Comparison of ENCODE assay signal across 11 cellular contexts in the genomic region with DNA sequence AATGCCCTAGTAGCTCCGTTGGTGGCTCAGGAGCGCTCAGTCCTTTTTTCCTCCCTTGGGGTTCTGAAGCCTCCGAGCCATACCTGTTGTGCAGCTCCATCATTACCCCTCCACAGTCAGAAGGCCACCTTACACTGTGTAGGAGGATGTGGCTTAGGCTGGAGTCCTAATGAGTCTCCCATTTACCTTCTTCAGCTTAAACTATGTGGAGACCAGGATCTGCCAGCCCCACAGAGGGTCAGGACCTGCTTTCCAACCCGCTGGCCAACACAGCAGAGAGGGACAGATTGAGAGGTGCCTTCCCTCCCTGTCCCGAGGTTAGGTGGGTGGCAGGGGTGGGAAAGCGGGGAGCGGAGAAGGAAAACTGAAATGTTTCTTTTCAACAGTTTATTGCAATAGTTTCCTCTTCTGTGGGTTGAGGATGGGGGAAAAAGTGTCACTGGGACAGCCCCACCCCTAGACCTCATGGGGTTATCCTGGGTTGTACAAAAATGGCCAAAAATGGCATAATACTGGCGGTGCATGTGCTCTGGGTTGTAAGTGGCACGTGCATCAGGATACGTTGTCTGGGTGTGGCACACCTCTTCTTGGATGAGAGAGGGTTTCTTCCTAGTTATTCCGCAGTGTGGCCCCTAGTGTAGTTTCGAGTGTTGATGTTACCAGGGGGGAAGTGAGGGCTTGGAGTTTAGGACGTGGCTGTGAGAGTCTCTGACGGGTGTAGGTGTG. TPM values are rescaled to one million over a fixed set of nuclear protein-coding genes. Genes with fewer than 3 reads are reported as not detected.
DNase-seq lines count a peak whose midpoint lies in the region; ATAC-seq and TF ChIP-seq lines count a peak whose summit lies in the region.
"Had no signal": no experiment of that assay in that cellular context is flagged by ENCODE, and none has a peak within 500 bp of the region (broad histone marks: within the 10 kb centered on the region; RNA-seq: fewer than 3 reads in every experiment).

No MANE protein-coding gene starts in this region.

- H3K4me3 Mint-ChIP-seq in activated CD4-positive, alpha-beta memory T cell treated with anti-CD3 and anti-CD28 coated beads for 36 hours = peak overlapping the region; percentile 40

- no peaks in the 10 kb centered on the region for H3K27me3 Mint-ChIP-seq in activated CD4-positive, alpha-beta memory T cell treated with anti-CD3 and anti-CD28 coated beads for 36 hours

- peaks cover 91% of the 10 kb centered on the region for H3K4me1 Mint-ChIP-seq in activated CD4-positive, alpha-beta memory T cell treated with anti-CD3 and anti-CD28 coated beads for 36 hours (ENCODE audit: low read depth)

- no peaks in the 10 kb centered on the region for H3K9me3 Mint-ChIP-seq in activated CD4-positive, alpha-beta memory T cell treated with anti-CD3 and anti-CD28 coated beads for 36 hours

- H3K27ac Mint-ChIP-seq in activated CD4-positive, alpha-beta memory T cell treated with anti-CD3 and anti-CD28 coated beads for 36 hours = peak overlapping the region; percentile 89

- H3K36me3 Mint-ChIP-seq in activated CD4-positive, alpha-beta memory T cell treated with anti-CD3 and anti-CD28 coated beads for 36 hours = peaks cover 24% of the 10 kb centered on the region

- POLR2A ChIA-PET in activated CD4-positive, alpha-beta memory T cell treated with anti-CD3 and anti-CD28 coated beads for 36 hours (lab: Charles Lee) = interaction anchor here (0.8 to 5.0 kb wide), 8 partner anchors 13 to 30 kb away, joined by 3 to 36 read pairs (median 14); a partner anchor contains a TSS

- ATAC-seq in heart left ventricle = peak in 3 of 4 donors; percentile 11 to 25 (median 23)
- ATAC-seq in HG03280 (IDR thresholded peaks at IDR 0.05; ENCODE audit: unreplicated experiment) = no peak
- ATAC-seq: PC-3 had no signal

- H3K4me3 ChIP-seq in heart left ventricle = peak overlapping the region in 1 of 12 donors; percentile 37
- H3K4me3 ChIP-seq in skin epidermis = no peak overlapping the region
- H3K4me3 ChIP-seq: coronary artery had no signal

- no peak for TF ChIP-seq CTCF in heart left ventricle (IDR thresholded peaks at IDR 0.05)

- peak; percentile 44 for DNase-seq in activated CD4-positive, alpha-beta memory T cell treated with anti-CD3 and anti-CD28 coated beads for 36 hours
- DNase-seq in heart left ventricle (no peak), epidermal melanocyte (ENCODE audit: insufficient read length, low spot score) (no peak), SW 1271 (lab: John Stamatoyannopoulos, UW) (no peak)
- no peak for DNase-seq in stimulated activated CD4-positive, alpha-beta T cell treated with anti-CD3 and anti-CD28 coated beads, Interleukin-15, amount 100 ng/mL, for 24 hours
- DNase-seq: HCEC 1CT, PC-3 had no signal

- H3K9me3 ChIP-seq in KOPT-K1 (ENCODE audit: insufficient read depth, low read length, poor library complexity, severe bottlenecking) (no peaks in the 10 kb centered on the region), heart left ventricle (no peaks in the 10 kb centered on the region)

- peaks cover 11 to 96% (median 48%) of the 10 kb centered on the region in 12 donors for H3K4me1 ChIP-seq in heart left ventricle

- 73 to 77% (median 76%) methylated on average over 14 of the region's 14 CpGs for WGBS in heart left ventricle, 4 donors

- CTCF ChIA-PET in activated CD4-positive, alpha-beta memory T cell treated with anti-CD3 and anti-CD28 coated beads for 36 hours (lab: Charles Lee) = interaction anchor here (0.9 to 4.8 kb wide), 9 partner anchors 8 to 41 kb away, joined by 3 to 29 read pairs (median 4); no protein-coding TSS in a partner anchor

- TF ChIP-seq POLR2A in heart left ventricle (IDR thresholded peaks at IDR 0.05) = no peak

- intact Hi-C loops in activated CD4-positive, alpha-beta memory T cell treated with anti-CD3 and anti-CD28 coated beads for 36 hours (cut with micrococcal nuclease) = loop anchor here (1.0 to 10.0 kb wide), 5 partner anchors 8 to 411 kb away; a partner anchor contains a TSS
- intact Hi-C loops in heart left ventricle (cut with DNase I) = no loop called here

- H3K27me3 ChIP-seq in heart left ventricle = no peaks in the 10 kb centered on the region

- H3K27ac ChIP-seq in KOPT-K1 (ENCODE audit: low read depth, low read length, poor library complexity, severe bottlenecking) = peak overlapping the region; percentile 29
- H3K27ac ChIP-seq in heart left ventricle = peak overlapping the region in 5 of 12 donors; percentile 7 to 95 (median 28)
- H3K27ac ChIP-seq in skin epidermis = peak overlapping the region in 18 of 21 experiments; percentile 6 to 86 (median 56)

- H3K36me3 ChIP-seq in KOPT-K1 (ENCODE audit: insufficient read depth, low read length) (peaks cover 15% of the 10 kb centered on the region), heart left ventricle (peaks cover 0 to 31% (median 16%) of the 10 kb centered on the region in 9 donors)

RNA-seq across cellular contexts. Expression of a gene that starts 31.5 kb away (rescaled TPM):
- total RNA-seq in activated CD4-positive, alpha-beta memory T cell treated with anti-CD3 and anti-CD28 coated beads for 36 hours = 10 to 100 TPM; 48.9 to 51.8 TPM
- 10 to 100 TPM; 24.6 to 71.5 (median 39.6) TPM for total RNA-seq in heart left ventricle
- polyA plus RNA-seq in heart left ventricle = 10 to 100 TPM; 17.4 to 46.3 TPM
- total RNA-seq: PC-3 had no signal

RNA-seq across cellular contexts. Expression of a gene that starts 52.1 kb away (rescaled TPM):
- total RNA-seq in activated CD4-positive, alpha-beta memory T cell treated with anti-CD3 and anti-CD28 coated beads for 36 hours = under 1 TPM in 1 of 2 experiments, not detected in 1; 0.12 TPM
- total RNA-seq in heart left ventricle = under 1 TPM in 1 of 9 donors, not detected in 8; 0.19 TPM
- polyA plus RNA-seq in heart left ventricle = not detected
- total RNA-seq: PC-3 had no signal
